Comparison of ENCODE assay signal across 8 cellular contexts in genomic region chr4:168496834-168497233, GRCh38. TPM values are rescaled to one million over a fixed set of nuclear protein-coding genes. Genes with fewer than 3 reads are reported as not detected.
DNase-seq lines count a peak whose midpoint lies in the region; ATAC-seq and TF ChIP-seq lines count a peak whose summit lies in the region.

TSS of gene PALLD (plus strand) at chr4:168497052.

- in situ Hi-C loops in brain microvascular endothelial cell (cut with HindIII; ENCODE audit: low pct_ligation_motif_present, low sequenced_read_pairs), result no loop called here

- H3K4me1 Mint-ChIP-seq in activated CD8-positive, alpha-beta T cell treated with anti-CD3 and anti-CD28 coated beads for 36 hours (ENCODE audit: low read depth), result no peaks in the 10 kb centered on the region

- H3K27ac Mint-ChIP-seq in activated CD8-positive, alpha-beta T cell treated with anti-CD3 and anti-CD28 coated beads for 36 hours, result no peak within 1 kb of the TSS

- no peak for TF ChIP-seq RAD21 in Ishikawa (IDR thresholded peaks at IDR 0.05; ENCODE audit: low read depth)

- POLR2A ChIA-PET in activated CD8-positive, alpha-beta T cell treated with anti-CD3 and anti-CD28 coated beads for 36 hours (lab: Charles Lee), result interaction anchor here (1.4 kb wide), 1 partner anchor 16 kb away, joined by 5 read pairs; the partner anchor contains the start of gene DDX60L

- H3K27ac ChIP-seq in brain microvascular endothelial cell, result no peak within 1 kb of the TSS

- no peak for TF ChIP-seq EP300 in Ishikawa (IDR thresholded peaks at IDR 0.05; ENCODE audit: borderline replicate concordance)

- no peak within 1 kb of the TSS for H3K4me3 Mint-ChIP-seq in activated CD8-positive, alpha-beta T cell treated with anti-CD3 and anti-CD28 coated beads for 36 hours

- no peak within 1 kb of the TSS for H3K4me3 ChIP-seq in brain microvascular endothelial cell (ENCODE audit: low read depth, low read length)

- no peak for TF ChIP-seq CTCF in brain microvascular endothelial cell (IDR thresholded peaks at IDR 0.05; ENCODE audit: low read depth, low read length, missing control alignments)
- TF ChIP-seq CTCF in subcutaneous adipose tissue (IDR thresholded peaks at IDR 0.05; ENCODE audit: low read depth), result no peak
- no peak for TF ChIP-seq CTCF in activated CD8-positive, alpha-beta T cell treated with anti-CD3 and anti-CD28 coated beads for 36 hours (IDR thresholded peaks at IDR 0.05)

- no peaks in the 10 kb centered on the region for H3K9me3 Mint-ChIP-seq in activated CD8-positive, alpha-beta T cell treated with anti-CD3 and anti-CD28 coated beads for 36 hours

- no peak for ATAC-seq in activated CD8-positive, alpha-beta T cell treated with anti-CD3 and anti-CD28 coated beads for 36 hours
- no peak for ATAC-seq in HG03025 (IDR thresholded peaks at IDR 0.05; ENCODE audit: low FRiP score, unreplicated experiment)

- H3K36me3 Mint-ChIP-seq in activated CD8-positive, alpha-beta T cell treated with anti-CD3 and anti-CD28 coated beads for 36 hours (ENCODE audit: low read depth), result no peaks in the 10 kb centered on the region

- no peaks in the 10 kb centered on the region for H3K36me3 ChIP-seq in brain microvascular endothelial cell (replicated peaks)

- no peaks in the 10 kb centered on the region for H3K27me3 ChIP-seq in brain microvascular endothelial cell (replicated peaks)

- intact Hi-C loops in activated CD8-positive, alpha-beta T cell treated with anti-CD3 and anti-CD28 coated beads for 36 hours (cut with micrococcal nuclease), result no loop called here

- DNase-seq in brain microvascular endothelial cell (peak; percentile 80), iPS-NIHi11 (ENCODE audit: low spot score) (peak; percentile 24), superior temporal gyrus (ENCODE audit: extremely low spot score) (no peak)
- no peak for DNase-seq in activated CD8-positive, alpha-beta T cell treated with anti-CD3 and anti-CD28 coated beads for 36 hours
- DNase-seq in activated CD4-positive, alpha-beta T cell treated with anti-CD3 and anti-CD28 coated beads, Interleukin-2, amount 50 U/mL, for 4 hours, result no peak

- CTCF ChIA-PET in activated CD8-positive, alpha-beta T cell treated with anti-CD3 and anti-CD28 coated beads for 36 hours (lab: Charles Lee), result interaction anchor here (1.0 kb wide), 1 partner anchor 11 kb away, joined by 3 read pairs; no protein-coding TSS in a partner anchor

- H3K27me3 Mint-ChIP-seq in activated CD8-positive, alpha-beta T cell treated with anti-CD3 and anti-CD28 coated beads for 36 hours, result peaks cover 6% of the 10 kb centered on the region

TF ChIP-seq in Ishikawa, 13 proteins besides CTCF, POLR2A, EP300 and RAD21:
- TF ChIP-seq MAX (IDR thresholded peaks at IDR 0.05) (no peak), TEAD4 (IDR thresholded peaks at IDR 0.05) (0 out of 2 replicates have a peak, but pooled peaks have one; percentile 25)

RNA-seq across cellular contexts. Expression of gene PALLD, which starts in this region (rescaled TPM):
- total RNA-seq in subcutaneous adipose tissue, result 100 to 1,000 TPM in 3 of 4 donors, 10 to 100 TPM in 1; 94.1 to 118 (median 110) TPM
- total RNA-seq in activated CD8-positive, alpha-beta T cell treated with anti-CD3 and anti-CD28 coated beads for 36 hours, result under 1 TPM; 0.41 to 0.60 TPM

Comparison
In these comparisons a context has a peak if more than half of its experiments do, and no peak if none do; other contexts are left out.
1. RNA of gene PALLD (total RNA-seq): 94.1 to 118 TPM in subcutaneous adipose tissue; 0.41 to 0.60 TPM in activated CD8-positive, alpha-beta T cell treated with anti-CD3 and anti-CD28 coated beads for 36 hours; every median in the first group is over 10 times any median in the second.
2. DNase-seq: peak in brain microvascular endothelial cell (single experiment) and iPS-NIHi11 (single experiment); none in activated CD8-positive, alpha-beta T cell treated with anti-CD3 and anti-CD28 coated beads for 36 hours (single experiment), superior temporal gyrus (single experiment) and activated CD4-positive, alpha-beta T cell treated with anti-CD3 and anti-CD28 coated beads, Interleukin-2, amount 50 U/mL, for 4 hours (0 of 2).